8 cellular contexts compared by ENCODE assay signal in genomic region chr9:21334969-21335632, GRCh38. TPM values are rescaled to one million over a fixed set of nuclear protein-coding genes. Genes with fewer than 3 reads are reported as not detected.
DNase-seq lines count a peak whose midpoint lies in the region; ATAC-seq and TF ChIP-seq lines count a peak whose summit lies in the region.

A gene with protein sequence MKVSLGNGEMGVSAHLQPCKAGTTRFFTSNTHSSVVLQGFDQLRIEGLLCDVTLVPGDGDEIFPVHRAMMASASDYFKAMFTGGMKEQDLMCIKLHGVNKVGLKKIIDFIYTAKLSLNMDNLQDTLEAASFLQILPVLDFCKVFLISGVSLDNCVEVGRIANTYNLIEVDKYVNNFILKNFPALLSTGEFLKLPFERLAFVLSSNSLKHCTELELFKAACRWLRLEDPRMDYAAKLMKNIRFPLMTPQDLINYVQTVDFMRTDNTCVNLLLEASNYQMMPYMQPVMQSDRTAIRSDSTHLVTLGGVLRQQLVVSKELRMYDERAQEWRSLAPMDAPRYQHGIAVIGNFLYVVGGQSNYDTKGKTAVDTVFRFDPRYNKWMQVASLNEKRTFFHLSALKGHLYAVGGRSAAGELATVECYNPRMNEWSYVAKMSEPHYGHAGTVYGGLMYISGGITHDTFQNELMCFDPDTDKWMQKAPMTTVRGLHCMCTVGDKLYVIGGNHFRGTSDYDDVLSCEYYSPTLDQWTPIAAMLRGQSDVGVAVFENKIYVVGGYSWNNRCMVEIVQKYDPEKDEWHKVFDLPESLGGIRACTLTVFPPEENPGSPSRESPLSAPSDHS (minus strand): TSS chr9:21335404. CDS start chr9:21334859, 545 bp downstream.

- TF ChIP-seq CTCF in endothelial cell (IDR thresholded peaks at IDR 0.05; ENCODE audit: unreplicated experiment) (no peak), mesothelial cell of epicardium (IDR thresholded peaks at IDR 0.05; ENCODE audit: unreplicated experiment) (no peak)

- H3K27me3 Mint-ChIP-seq in endothelial cell (ENCODE audit: unreplicated experiment) = peaks cover 1% of the 10 kb centered on the region
- H3K27me3 Mint-ChIP-seq in mesothelial cell of epicardium (ENCODE audit: low read depth) = peaks cover 2% of the 10 kb centered on the region

- ATAC-seq in GM19351 (IDR thresholded peaks at IDR 0.05; ENCODE audit: unreplicated experiment) = peak; percentile 83
- ATAC-seq in HG03521 (IDR thresholded peaks at IDR 0.05; ENCODE audit: unreplicated experiment) = peak; percentile 90

- H3K4me3 Mint-ChIP-seq in endothelial cell (ENCODE audit: unreplicated experiment) = peak within 1 kb of the TSS; percentile 94
- peak within 1 kb of the TSS; percentile 88 for H3K4me3 Mint-ChIP-seq in mesothelial cell of epicardium

- H3K36me3 Mint-ChIP-seq in endothelial cell (ENCODE audit: low read depth, unreplicated experiment) (peaks cover 13% of the 10 kb centered on the region), mesothelial cell of epicardium (peaks cover 7% of the 10 kb centered on the region)

- H3K4me1 Mint-ChIP-seq in endothelial cell (ENCODE audit: unreplicated experiment) = peaks cover 28% of the 10 kb centered on the region
- H3K4me1 Mint-ChIP-seq in mesothelial cell of epicardium = peaks cover 49% of the 10 kb centered on the region

- DNase-seq in C1 segment of cervical spinal cord (lab: John Stamatoyannopoulos, UW) = peak; percentile 55 to 95 (median 89)
- DNase-seq in NCI-H774 (lab: John Stamatoyannopoulos, UW) = peak; percentile 92
- peak; percentile 71 for DNase-seq in activated CD8-positive, alpha-beta memory T cell treated with anti-CD3 and anti-CD28 coated beads, Interleukin-2, amount 50 U/mL, for 1 hour (ENCODE audit: extremely low read depth)
- peak; percentile 87 for DNase-seq in endothelial cell (ENCODE audit: low spot score)
- DNase-seq in mesothelial cell of epicardium (ENCODE audit: low spot score in 2 of 2, unreplicated experiment in 2 of 2) = peak; percentile 86 to 91
- DNase-seq in stimulated activated CD8-positive, alpha-beta memory T cell treated with anti-CD3 and anti-CD28 coated beads, Interleukin-15, amount 100 ng/mL, for 4 hours (ENCODE audit: low read depth in 2 of 2) = peak; percentile 77

- H3K9me3 Mint-ChIP-seq in endothelial cell (ENCODE audit: unreplicated experiment) (no peaks in the 10 kb centered on the region), mesothelial cell of epicardium (no peaks in the 10 kb centered on the region)

- H3K27ac Mint-ChIP-seq in endothelial cell (ENCODE audit: unreplicated experiment) (peak within 1 kb of the TSS; percentile 94), mesothelial cell of epicardium (peak within 1 kb of the TSS; percentile 97)

RNA-seq across cellular contexts. Expression of the gene that starts here (rescaled TPM):
- total RNA-seq in endothelial cell (ENCODE audit: unreplicated experiment) = 39.5 TPM
- total RNA-seq in mesothelial cell of epicardium = 36.7 to 37.5 TPM (median 36.9 TPM) in 3 replicates

Comparison
In these comparisons a context has a peak if more than half of its experiments do, and no peak if none do; other contexts are left out.
1. Peak in every context shown above with its lines: DNase-seq and ATAC-seq.